In the genomic region with DNA sequence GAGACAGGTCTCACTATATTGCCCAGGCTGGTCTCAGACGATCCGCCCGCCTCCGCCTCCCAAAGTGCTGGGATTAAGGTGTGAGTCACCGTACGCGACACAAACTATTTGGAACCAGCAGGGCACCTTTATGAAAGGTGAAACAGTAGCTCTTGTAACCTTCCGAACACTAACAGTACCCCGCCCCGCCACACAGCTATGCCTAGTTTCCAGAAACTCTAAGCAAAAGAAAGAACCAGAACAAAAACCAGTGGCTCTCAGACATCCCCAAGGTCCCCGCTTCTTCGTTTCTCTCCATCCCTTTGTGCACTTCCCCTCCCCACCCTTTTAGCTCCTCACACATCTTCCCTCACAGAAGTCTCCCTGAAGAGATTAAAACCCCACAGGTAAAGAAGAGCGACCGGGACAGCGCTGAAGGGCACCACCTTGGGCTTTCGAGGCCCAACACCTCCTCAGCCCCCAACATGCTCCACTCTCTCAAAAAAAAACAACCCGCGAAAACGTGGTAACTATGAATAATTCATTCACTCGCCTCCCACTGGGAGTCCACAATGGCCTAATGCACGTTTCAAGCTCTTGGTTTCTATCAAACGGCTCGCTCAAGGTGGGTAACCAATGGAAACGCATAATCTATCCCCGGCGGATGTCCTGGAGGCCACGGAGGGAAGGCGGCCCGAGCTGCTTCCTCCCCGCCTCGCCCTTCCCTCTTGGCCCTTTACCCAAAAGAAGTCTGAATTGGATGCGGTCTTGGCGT, we compare ENCODE assay signal across 8 cellular contexts. TPM values are rescaled to one million over a fixed set of nuclear protein-coding genes. Genes with fewer than 3 reads are reported as not detected.
A peak's percentile ranks its signal among the peaks of the same experiment; 100 is the strongest.
DNase-seq lines count a peak whose midpoint lies in the region; ATAC-seq and TF ChIP-seq lines count a peak whose summit lies in the region.

No MANE protein-coding gene starts in this region.

- no peak for TF ChIP-seq EP300 in SK-N-SH (IDR thresholded peaks at IDR 0.05; ENCODE audit: borderline replicate concordance in 1 of 2, low read depth in 1 of 2, low read length in 1 of 2)

- peak; percentile 75 for DNase-seq in AG20443 (ENCODE audit: low spot score)
- peak; percentile 74 for DNase-seq in SK-N-SH
- DNase-seq in central memory CD4-positive, alpha-beta T cell = peak; percentile 30
- no peak for DNase-seq in NCI-H1092 (lab: John Stamatoyannopoulos, UW)

- H3K4me1 ChIP-seq in SK-N-SH (ENCODE audit: control insufficient read depth in 1 of 2, insufficient read depth in 2 of 2, low read depth in 1 of 2, low read length in 1 of 2) (peaks cover 16 to 19% of the 10 kb centered on the region in 2 experiments; a peak in 3 of 4 replicates), liver (ENCODE audit: control insufficient read depth in 4 of 4, insufficient read depth in 4 of 4, low read length in 3 of 4) (peaks cover 2 to 57% (median 39%) of the 10 kb centered on the region in 4 donors)

- H3K27me3 Mint-ChIP-seq in stimulated activated memory B cell treated with anti-CD40 and anti-IgM and Interleukin-4, amounts not matched to agents 10 μg/mL and 1 μg/mL and 100 μg/mL, for 72 hours = no peaks in the 10 kb centered on the region

- H3K79me2 ChIP-seq in SK-N-SH (ENCODE audit: insufficient read depth) = peaks cover 97% of the 10 kb centered on the region

- peak overlapping the region; percentile 94 for H3K27ac Mint-ChIP-seq in stimulated activated memory B cell treated with anti-CD40 and anti-IgM and Interleukin-4, amounts not matched to agents 10 μg/mL and 1 μg/mL and 100 μg/mL, for 72 hours

- ATAC-seq in GM19043 (IDR thresholded peaks at IDR 0.05; ENCODE audit: low read depth, unreplicated experiment) (peak; percentile 10), HG03342 (IDR thresholded peaks at IDR 0.05; ENCODE audit: unreplicated experiment) (peak; percentile 25)
- ATAC-seq in stimulated activated memory B cell treated with anti-CD40 and anti-IgM and Interleukin-4, amounts not matched to agents 10 μg/mL and 1 μg/mL and 100 μg/mL, for 72 hours = peak; percentile 43

- peaks cover 7% of the 10 kb centered on the region for H3K36me3 Mint-ChIP-seq in stimulated activated memory B cell treated with anti-CD40 and anti-IgM and Interleukin-4, amounts not matched to agents 10 μg/mL and 1 μg/mL and 100 μg/mL, for 72 hours

- H3K4me3 Mint-ChIP-seq in stimulated activated memory B cell treated with anti-CD40 and anti-IgM and Interleukin-4, amounts not matched to agents 10 μg/mL and 1 μg/mL and 100 μg/mL, for 72 hours = peak overlapping the region; percentile 91

- POLR2A ChIA-PET in SK-N-SH (lab: Yijun Ruan, JAX) = interaction anchor here (0.6 to 1.5 kb wide), 4 partner anchors 9 to 43 kb away, joined by 3 to 4 read pairs (median 4); no protein-coding TSS in a partner anchor

- no peaks in the 10 kb centered on the region for H3K9me3 Mint-ChIP-seq in stimulated activated memory B cell treated with anti-CD40 and anti-IgM and Interleukin-4, amounts not matched to agents 10 μg/mL and 1 μg/mL and 100 μg/mL, for 72 hours

- 21% methylated on average over 27 of the region's 33 CpGs for WGBS in SK-N-SH (ENCODE audit: low lambda C conversion rate)
- WGBS in liver = 11% methylated on average over 33 of the region's 33 CpGs

- H3K27me3 ChIP-seq in SK-N-SH (ENCODE audit: insufficient read depth) (no peaks in the 10 kb centered on the region), liver (ENCODE audit: control insufficient read depth in 4 of 4, insufficient read depth in 4 of 4, low read length in 3 of 4) (no peaks in the 10 kb centered on the region)

- peak overlapping the region; percentile 98 for H3K4me2 ChIP-seq in SK-N-SH

- H3K4me3 ChIP-seq in SK-N-SH (ENCODE audit: low read depth in 2 of 2, low read length in 1 of 2) = peak overlapping the region; percentile 91 to 92
- peak overlapping the region; percentile 82 to 98 (median 98) for H3K4me3 ChIP-seq in liver (ENCODE audit: low read depth in 1 of 3, low read length in 3 of 3)

- TF ChIP-seq CTCF in SK-N-SH (IDR thresholded peaks at IDR 0.05) (no peak), liver (IDR thresholded peaks at IDR 0.05; ENCODE audit: low read depth, low read length, missing input control) (no peak)

- H3F3A ChIP-seq in SK-N-SH (replicated peaks; ENCODE audit: insufficient read depth) = peaks cover 11% of the 10 kb centered on the region

- CTCF ChIA-PET in SK-N-SH (lab: Yijun Ruan, JAX) = interaction anchor here (0.9 to 2.2 kb wide), 7 partner anchors 9 to 168 kb away, joined by 3 to 11 read pairs (median 4); no protein-coding TSS in a partner anchor

- H2AFZ ChIP-seq in SK-N-SH (ENCODE audit: low read depth) = no peak overlapping the region

- H3K27ac ChIP-seq in SK-N-SH (ENCODE audit: low read depth in 2 of 2, low read length in 1 of 2) = peak overlapping the region; percentile 92
- peak overlapping the region; percentile 88 to 94 for H3K27ac ChIP-seq in liver (ENCODE audit: low read depth in 1 of 2, low read length in 2 of 2)

- peak overlapping the region; percentile 94 for H3K9ac ChIP-seq in SK-N-SH
- H3K9ac ChIP-seq in liver (ENCODE audit: low read depth in 1 of 2, low read length in 2 of 2) = peak overlapping the region; percentile 22 to 42

- peaks cover 66% of the 10 kb centered on the region for H4K20me1 ChIP-seq in SK-N-SH (ENCODE audit: insufficient read depth)

- no peaks in the 10 kb centered on the region for H3K9me3 ChIP-seq in SK-N-SH
- no peaks in the 10 kb centered on the region for H3K9me3 ChIP-seq in liver (ENCODE audit: control insufficient read depth in 4 of 4, low read length in 3 of 4)

- no peaks in the 10 kb centered on the region for H3K9me2 ChIP-seq in SK-N-SH

- H3K4me1 Mint-ChIP-seq in stimulated activated memory B cell treated with anti-CD40 and anti-IgM and Interleukin-4, amounts not matched to agents 10 μg/mL and 1 μg/mL and 100 μg/mL, for 72 hours = peaks cover 57% of the 10 kb centered on the region

- peaks cover 23 to 31% of the 10 kb centered on the region in 2 experiments for H3K36me3 ChIP-seq in SK-N-SH (replicated peaks in 1 of 2; ENCODE audit: control insufficient read depth in 1 of 2, insufficient read depth in 2 of 2, low read length in 1 of 2)
- H3K36me3 ChIP-seq in liver (ENCODE audit: control insufficient read depth in 4 of 4, insufficient read depth in 3 of 4, low read depth in 1 of 4, low read length in 3 of 4) = peaks cover 1 to 17% (median 6%) of the 10 kb centered on the region in 4 donors

- TF ChIP-seq RAD21 in SK-N-SH (IDR thresholded peaks at IDR 0.05; ENCODE audit: low read length) (no peak), liver (IDR thresholded peaks at IDR 0.05) (no peak)

TF ChIP-seq in SK-N-SH, 30 proteins besides CTCF, POLR2A, EP300 and RAD21:
- TF ChIP-seq MXI1 (IDR thresholded peaks at IDR 0.05; ENCODE audit: low read depth, low read length) = peak; percentile 19; the same call in 1 of the 2 replicates
- no peak for TF ChIP-seq SIN3A (IDR thresholded peaks at IDR 0.05; ENCODE audit: borderline replicate concordance, low read depth, low read length)

TF ChIP-seq in liver, 16 proteins besides CTCF, POLR2A, EP300 and RAD21 (continues in another document):
- TF ChIP-seq, protein P1, sequence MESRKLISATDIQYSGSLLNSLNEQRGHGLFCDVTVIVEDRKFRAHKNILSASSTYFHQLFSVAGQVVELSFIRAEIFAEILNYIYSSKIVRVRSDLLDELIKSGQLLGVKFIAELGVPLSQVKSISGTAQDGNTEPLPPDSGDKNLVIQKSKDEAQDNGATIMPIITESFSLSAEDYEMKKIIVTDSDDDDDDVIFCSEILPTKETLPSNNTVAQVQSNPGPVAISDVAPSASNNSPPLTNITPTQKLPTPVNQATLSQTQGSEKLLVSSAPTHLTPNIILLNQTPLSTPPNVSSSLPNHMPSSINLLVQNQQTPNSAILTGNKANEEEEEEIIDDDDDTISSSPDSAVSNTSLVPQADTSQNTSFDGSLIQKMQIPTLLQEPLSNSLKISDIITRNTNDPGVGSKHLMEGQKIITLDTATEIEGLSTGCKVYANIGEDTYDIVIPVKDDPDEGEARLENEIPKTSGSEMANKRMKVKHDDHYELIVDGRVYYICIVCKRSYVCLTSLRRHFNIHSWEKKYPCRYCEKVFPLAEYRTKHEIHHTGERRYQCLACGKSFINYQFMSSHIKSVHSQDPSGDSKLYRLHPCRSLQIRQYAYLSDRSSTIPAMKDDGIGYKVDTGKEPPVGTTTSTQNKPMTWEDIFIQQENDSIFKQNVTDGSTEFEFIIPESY (IDR thresholded peaks at IDR 0.05) = no peak
- TF ChIP-seq SP1 (IDR thresholded peaks at IDR 0.05) (no peak), TAF1 (conservative IDR thresholded peaks at IDR 0.05) (no peak), FOXA2 (IDR thresholded peaks at IDR 0.05) (no peak), EGR1 (IDR thresholded peaks at IDR 0.05; ENCODE audit: low read depth in 2 of 2) (no peak), JUND (IDR thresholded peaks at IDR 0.05) (no peak), FOXA1 (IDR thresholded peaks at IDR 0.05) (no peak), HNF4G (IDR thresholded peaks at IDR 0.05) (no peak), GABPA (IDR thresholded peaks at IDR 0.05 in 1 of 2, conservative IDR thresholded peaks at IDR 0.05 in 1 of 2) (no peak), RXRA (IDR thresholded peaks at IDR 0.05) (no peak)

RNA-seq across cellular contexts. Expression of a gene that starts 0.9 kb away (rescaled TPM):
- polyA plus RNA-seq in SK-N-SH (2012; rRNA removed) (5.2 and 5.9 TPM in 2 replicates), liver (1 to 10 TPM; 5.4 to 5.6 TPM)
- 7.9 and 8.3 TPM in 2 replicates for polyA plus RNA-seq in SK-N-SH (2012; cell fraction: cytosol; rRNA removed)
- polyA plus RNA-seq in SK-N-SH (2012; cell fraction: nucleus; rRNA removed) = 3.4 and 5.4 TPM in 2 replicates
- total RNA-seq in liver = 10 to 100 TPM; 12.0 to 12.5 TPM

RNA-seq across cellular contexts. Expression of a gene that starts 1.2 kb away (rescaled TPM):
- polyA plus RNA-seq in SK-N-SH (2012; rRNA removed) (25.2 and 25.4 TPM in 2 replicates), liver (10 to 100 TPM; 23.8 to 35.5 TPM)
- polyA plus RNA-seq in SK-N-SH (2012; cell fraction: cytosol; rRNA removed) = 29.8 and 31.6 TPM in 2 replicates
- polyA plus RNA-seq in SK-N-SH (2012; cell fraction: nucleus; rRNA removed) = 4.9 and 8.9 TPM in 2 replicates
- total RNA-seq in liver = 10 to 100 TPM in 1 of 2 donors, 1 to 10 TPM in 1; 8.3 to 10.3 TPM

RNA-seq across cellular contexts. Expression of a gene that starts 32.6 kb away (rescaled TPM):
- polyA plus RNA-seq in SK-N-SH (2012; rRNA removed) (15.8 and 18.1 TPM in 2 replicates), liver (1 to 10 TPM; 4.1 to 8.0 TPM)
- 6.9 and 12.1 TPM in 2 replicates for polyA plus RNA-seq in SK-N-SH (2012; cell fraction: cytosol; rRNA removed)
- polyA plus RNA-seq in SK-N-SH (2012; cell fraction: nucleus; rRNA removed) = 32.9 and 37.6 TPM in 2 replicates
- 1 to 10 TPM; 5.1 to 7.9 TPM for total RNA-seq in liver

RNA-seq across cellular contexts. Expression of a gene that starts 38.9 kb away (rescaled TPM):
- polyA plus RNA-seq in SK-N-SH (2012; rRNA removed) = 47.6 and 53.0 TPM in 2 replicates
- polyA plus RNA-seq in SK-N-SH (2012; cell fraction: cytosol; rRNA removed) = 24.1 and 41.5 TPM in 2 replicates
- 111 and 208 TPM in 2 replicates for polyA plus RNA-seq in SK-N-SH (2012; cell fraction: nucleus; rRNA removed)
- total RNA-seq in liver = 10 to 100 TPM in 1 of 2 donors, 1 to 10 TPM in 1; 9.0 to 26.6 TPM
- polyA plus RNA-seq in liver = 10 to 100 TPM; 14.3 to 32.9 TPM
